Comparison of ENCODE assay signal across 12 cellular contexts in the genomic region with DNA sequence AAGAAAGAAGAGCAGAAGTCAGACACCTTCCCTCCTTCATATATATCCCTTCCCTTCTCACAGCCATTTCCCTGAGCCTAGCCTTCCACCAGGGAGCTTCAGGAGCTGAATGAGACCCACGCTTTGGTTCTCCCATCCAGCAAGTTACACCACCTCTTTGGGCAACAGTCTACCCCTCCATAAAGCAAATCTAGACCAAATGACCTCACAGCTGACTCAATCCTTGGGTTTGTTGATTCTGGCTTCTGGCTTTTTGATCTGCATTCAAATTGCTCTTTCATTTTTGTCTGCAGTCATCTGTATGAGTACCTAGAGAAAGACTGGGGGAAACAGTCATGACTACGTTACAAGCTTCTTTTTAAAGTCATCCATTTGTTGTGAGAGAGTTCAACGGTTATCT.
"Had no signal": no experiment of that assay in that cellular context is flagged by ENCODE, and none has a peak within 500 bp of the region (broad histone marks: within the 10 kb centered on the region; RNA-seq: fewer than 3 reads in every experiment).

No MANE protein-coding gene starts in this region.

- H3K9me3 Mint-ChIP-seq: activated naive CD4-positive, alpha-beta T cell treated with anti-CD3 and anti-CD28 coated beads, Interleukin-2, amount 10 ng/mL, durations not matched to agents 7 days and 5 days; activated T-helper 2 cell treated with anti-CD3 and anti-CD28 coated beads, Interferon-gamma antibody, Interleukin-2, Interleukin-4, amounts not matched to agents 10 μg/mL and 5 μg/mL and 100 μg/mL, durations not matched to agents 14 hours and 24 hours and 36 hours; stimulated activated memory B cell treated with anti-CD40 and anti-IgM and Interleukin-4, amounts not matched to agents 10 μg/mL and 1 μg/mL and 100 μg/mL, for 72 hours; type B pancreatic cell had no signal

- ATAC-seq: esophagus mucosa, gastrocnemius medialis, lower lobe of right lung had no signal

- H3K27me3 ChIP-seq: brain microvascular endothelial cell, gastrocnemius medialis had no signal

- H3K4me1 ChIP-seq: gastrocnemius medialis, lower lobe of right lung, parathyroid adenoma had no signal

- H3K9ac ChIP-seq: parathyroid adenoma had no signal

- H3K36me3 Mint-ChIP-seq: activated naive CD4-positive, alpha-beta T cell treated with anti-CD3 and anti-CD28 coated beads, Interleukin-2, amount 10 ng/mL, durations not matched to agents 7 days and 5 days; stimulated activated memory B cell treated with anti-CD40 and anti-IgM and Interleukin-4, amounts not matched to agents 10 μg/mL and 1 μg/mL and 100 μg/mL, for 72 hours; type B pancreatic cell had no signal

- DNase-seq: activated CD4-positive, alpha-beta T cell treated with anti-CD3 and anti-CD28 coated beads for 48 hours; activated naive CD4-positive, alpha-beta T cell treated with anti-CD3 and anti-CD28 coated beads, Interleukin-2, amount 10 ng/mL, durations not matched to agents 7 days and 5 days; brain microvascular endothelial cell; gastrocnemius medialis; lower lobe of right lung; midbrain; retina had no signal

- H3K27ac Mint-ChIP-seq: activated naive CD4-positive, alpha-beta T cell treated with anti-CD3 and anti-CD28 coated beads, Interleukin-2, amount 10 ng/mL, durations not matched to agents 7 days and 5 days; activated T-helper 2 cell treated with anti-CD3 and anti-CD28 coated beads, Interferon-gamma antibody, Interleukin-2, Interleukin-4, amounts not matched to agents 10 μg/mL and 5 μg/mL and 100 μg/mL, durations not matched to agents 14 hours and 24 hours and 36 hours; stimulated activated memory B cell treated with anti-CD40 and anti-IgM and Interleukin-4, amounts not matched to agents 10 μg/mL and 1 μg/mL and 100 μg/mL, for 72 hours; type B pancreatic cell had no signal

- H3K36me3 ChIP-seq: brain microvascular endothelial cell, gastrocnemius medialis, lower lobe of right lung had no signal

- H3K4me3 ChIP-seq: gastrocnemius medialis, lower lobe of right lung had no signal

- H3K79me2 ChIP-seq: parathyroid adenoma had no signal

- H3K9me3 ChIP-seq: gastrocnemius medialis, lower lobe of right lung had no signal

- H3K4me3 Mint-ChIP-seq: activated naive CD4-positive, alpha-beta T cell treated with anti-CD3 and anti-CD28 coated beads, Interleukin-2, amount 10 ng/mL, durations not matched to agents 7 days and 5 days; stimulated activated memory B cell treated with anti-CD40 and anti-IgM and Interleukin-4, amounts not matched to agents 10 μg/mL and 1 μg/mL and 100 μg/mL, for 72 hours; type B pancreatic cell had no signal

- H3K27ac ChIP-seq: brain microvascular endothelial cell, gastrocnemius medialis, lower lobe of right lung, parathyroid adenoma had no signal

- H2AFZ ChIP-seq: parathyroid adenoma had no signal

- H3K4me1 Mint-ChIP-seq: activated naive CD4-positive, alpha-beta T cell treated with anti-CD3 and anti-CD28 coated beads, Interleukin-2, amount 10 ng/mL, durations not matched to agents 7 days and 5 days; stimulated activated memory B cell treated with anti-CD40 and anti-IgM and Interleukin-4, amounts not matched to agents 10 μg/mL and 1 μg/mL and 100 μg/mL, for 72 hours had no signal
